In genomic region chr17:74736423-74737298, GRCh38 we compare ENCODE assay signal across 8 cellular contexts. TPM values are rescaled to one million over a fixed set of nuclear protein-coding genes. Genes with fewer than 3 reads are reported as not detected.
DNase-seq lines count a peak whose midpoint lies in the region; FAIRE-seq and TF ChIP-seq lines count a peak whose summit lies in the region.

RAB37 (plus strand) TSS chr17:74737256; CDS start chr17:74737273, 17 bp downstream.

- H3K4me3 Mint-ChIP-seq in nephron, result peak within 1 kb of the TSS; percentile 62 to 73 (median 69)

- H3K27ac ChIP-seq in HUES64 (ENCODE audit: low read depth, low read length), result no peak within 1 kb of the TSS; the same call in 1 of the 2 replicates
- H3K27ac ChIP-seq in endothelial cell of umbilical vein (ENCODE audit: insufficient read depth, low read depth, low read length), result no peak within 1 kb of the TSS

- peaks cover 44% of the 10 kb centered on the region for H3K27me3 Mint-ChIP-seq in nephron (ENCODE audit: low read depth)

- no peaks in the 10 kb centered on the region for H3K9me1 ChIP-seq in endothelial cell of umbilical vein (replicated peaks; ENCODE audit: control insufficient read depth, extremely low read depth, insufficient read depth, low read length)

- TF ChIP-seq CTCF in GM10266 (IDR thresholded peaks at IDR 0.05; ENCODE audit: control insufficient read depth, insufficient read depth, low read depth, missing control alignments) (peak; percentile 81), endothelial cell of umbilical vein (IDR thresholded peaks at IDR 0.05; ENCODE audit: extremely low read depth in 1 of 2, insufficient read depth in 1 of 2, low read depth in 1 of 2, low read length in 2 of 2) (peak in 1 of 2 donors; percentile 41), nephron (IDR thresholded peaks at IDR 0.05; ENCODE audit: unreplicated experiment in 3 of 3) (peak; percentile 12 to 44 (median 23))

- no peak for TF ChIP-seq POLR2A in endothelial cell of umbilical vein (IDR thresholded peaks at IDR 0.05; ENCODE audit: low read depth, low read length)

- H3K9ac ChIP-seq in HUES64 (ENCODE audit: low read depth, low read length) (no peak within 1 kb of the TSS), endothelial cell of umbilical vein (replicated peaks; ENCODE audit: extremely low read depth, insufficient read depth, low read length) (no peak within 1 kb of the TSS)

- H3K4me1 ChIP-seq in HUES64 (ENCODE audit: insufficient read depth, low read length) (peaks cover 7% of the 10 kb centered on the region; the same call in 1 of the 2 replicates), endothelial cell of umbilical vein (ENCODE audit: control insufficient read depth, extremely low read depth, insufficient read depth, low read length) (no peaks in the 10 kb centered on the region)

- FAIRE-seq in endothelial cell of umbilical vein (lab: Jason Lieb, UNC), result no peak

- H3K9me3 Mint-ChIP-seq in nephron, result no peaks in the 10 kb centered on the region

- under 1% methylated on average over 70 of the region's 70 CpGs for WGBS in HUES64

- no peak within 1 kb of the TSS for H3K4me2 ChIP-seq in endothelial cell of umbilical vein (ENCODE audit: insufficient read depth, low read length)

- CTCF ChIA-PET in endothelial cell of umbilical vein (lab: Charles Lee), result interaction anchor here (0.6 to 4.1 kb wide), 13 partner anchors 8 to 357 kb away, joined by 3 to 131 read pairs (median 3); no protein-coding TSS in a partner anchor

- H3K9me3 ChIP-seq in HUES64 (ENCODE audit: insufficient read depth, low read depth, low read length), result no peaks in the 10 kb centered on the region
- H3K9me3 ChIP-seq in endothelial cell of umbilical vein (replicated peaks; ENCODE audit: control insufficient read depth, insufficient read depth, low read length), result no peaks in the 10 kb centered on the region

- H3K36me3 Mint-ChIP-seq in nephron (ENCODE audit: low read depth), result no peaks in the 10 kb centered on the region

- no peaks in the 10 kb centered on the region for H3K36me3 ChIP-seq in HUES64 (ENCODE audit: insufficient read depth, low read length)
- H3K36me3 ChIP-seq in endothelial cell of umbilical vein (ENCODE audit: control insufficient read depth in 2 of 2, extremely low read depth in 1 of 2, insufficient read depth in 2 of 2, low read length in 2 of 2), result no peaks in the 10 kb centered on the region

- H2AFZ ChIP-seq in endothelial cell of umbilical vein (ENCODE audit: low read depth, low read length), result no peak within 1 kb of the TSS

- H3K4me3 ChIP-seq in HUES64 (ENCODE audit: low read length) (peak within 1 kb of the TSS; percentile 70), endothelial cell of umbilical vein (replicated peaks in 1 of 3; ENCODE audit: insufficient read depth in 1 of 3, low read depth in 1 of 3, low read length in 3 of 3) (no peak within 1 kb of the TSS)

- H4K20me1 ChIP-seq in endothelial cell of umbilical vein (replicated peaks; ENCODE audit: control insufficient read depth, extremely low read depth, insufficient read depth, low read length), result no peaks in the 10 kb centered on the region

- H3K27ac Mint-ChIP-seq in nephron, result peak within 1 kb of the TSS in 2 of 3 experiments; percentile 46 to 60

- intact Hi-C loops in endothelial cell of umbilical vein (cut with micrococcal nuclease), result loop anchor here (1.0 to 2.0 kb wide), 2 partner anchors 79 to 170 kb away; partner anchors contain the start of gene CD300H

- DNase-seq in GM10266 (ENCODE audit: extremely low spot score), result peak; percentile 67
- peak; percentile 38 for DNase-seq in T-helper 9 cell
- DNase-seq in endothelial cell of umbilical vein (ENCODE audit: low read depth, low spot score), result no peak
- no peak for DNase-seq in NK-92 treated with Interleukin-12 subunit alpha and Interleukin-12 subunit beta, amount 100 ng/mL, for 24 hours (lab: John Stamatoyannopoulos, UW)
- no peak for DNase-seq in kidney glomerular epithelial cell (lab: John Stamatoyannopoulos, UW)
- no peak for DNase-seq in GM19238 (ENCODE audit: insufficient read length, low spot score)

- peaks cover 36% of the 10 kb centered on the region for H3K27me3 ChIP-seq in HUES64 (ENCODE audit: insufficient read depth, low read length)
- peaks cover 29 to 39% of the 10 kb centered on the region in 2 experiments for H3K27me3 ChIP-seq in endothelial cell of umbilical vein (ENCODE audit: control insufficient read depth in 2 of 2, insufficient read depth in 2 of 2, low read length in 2 of 2)

- no TSS peak for BruUV-seq in endothelial cell of umbilical vein (replicated peaks; lab: Mats Ljungman, UMichigan)

- POLR2A ChIA-PET in endothelial cell of umbilical vein (lab: Charles Lee), result no interaction called here

- H3K79me2 ChIP-seq in endothelial cell of umbilical vein (ENCODE audit: control insufficient read depth, insufficient read depth, low read length), result no peaks in the 10 kb centered on the region

- dilution Hi-C loops in endothelial cell of umbilical vein (cut with MboI; ENCODE audit: extremely low pct_ligation_motif_present, low sequenced_read_pairs), result no loop called here

- peaks cover 20% of the 10 kb centered on the region for H3K4me1 Mint-ChIP-seq in nephron

TF ChIP-seq in endothelial cell of umbilical vein, 7 proteins besides CTCF, POLR2A, EP300 and RAD21:
- TF ChIP-seq MYC (IDR thresholded peaks at IDR 0.05; ENCODE audit: low read depth, low read length) (no peak), EZH2 (IDR thresholded peaks at IDR 0.05; ENCODE audit: borderline replicate concordance, low read depth, low read length, severe bottlenecking) (peak; percentile 92)
TF ChIP-seq in endothelial cell of umbilical vein: peak in this region for 1.

RNA-seq across cellular contexts. Expression of gene RAB37, which starts in this region (rescaled TPM):
- polyA plus RNA-seq in HUES64 (2013, experiment 1 of 2), result 0.95 TPM
- polyA plus RNA-seq in HUES64 (2013, experiment 2 of 2), result 3.0 TPM
- total RNA-seq in endothelial cell of umbilical vein, result 0.21 TPM in 1 of 2 replicates, not detected in the other
- polyA plus RNA-seq in endothelial cell of umbilical vein, result 0.10 and 0.11 TPM in 2 replicates
- polyA plus RNA-seq in endothelial cell of umbilical vein (2011; cell fraction: cytosol; rRNA removed), result 0.11 and 0.14 TPM in 2 replicates
- polyA plus RNA-seq in endothelial cell of umbilical vein (2011; cell fraction: nucleus; rRNA removed), result 0.14 and 0.15 TPM in 2 replicates
- 0.25 TPM in 1 of 2 replicates, not detected in the other for polyA plus RNA-seq in endothelial cell of umbilical vein (2012)
- polyA minus RNA-seq in endothelial cell of umbilical vein, result 0.29 TPM in 1 of 2 replicates, not detected in the other
- not detected for polyA minus RNA-seq in endothelial cell of umbilical vein (2011; cell fraction: cytosol; rRNA and poly(A)+ RNA removed)
- not detected in 2 replicates for polyA minus RNA-seq in endothelial cell of umbilical vein (2011; cell fraction: nucleus; rRNA and poly(A)+ RNA removed)

Comparison
In these comparisons a context has a peak if more than half of its experiments do, and no peak if none do; other contexts are left out.
1. DNase-seq: peak in GM10266 (single experiment) and T-helper 9 cell (single experiment); none in endothelial cell of umbilical vein (single experiment), NK-92 treated with Interleukin-12 subunit alpha and Interleukin-12 subunit beta, amount 100 ng/mL, for 24 hours (single experiment), kidney glomerular epithelial cell (single experiment) and GM19238 (single experiment).